Comparison of ENCODE assay signal across 17 cellular contexts in genomic region chr17:78046923-78047322, GRCh38.
"Had no signal": no experiment of that assay in that cellular context is flagged by ENCODE, and none has a peak within 500 bp of the region (broad histone marks: within the 10 kb centered on the region; RNA-seq: fewer than 3 reads in every experiment).

No MANE protein-coding gene starts in this region.

- H3K27ac Mint-ChIP-seq: activated CD4-positive, alpha-beta memory T cell treated with anti-CD3 and anti-CD28 coated beads for 36 hours; activated CD4-positive, alpha-beta T cell treated with anti-CD3 and anti-CD28 coated beads for 36 hours; activated CD8-positive, alpha-beta memory T cell treated with anti-CD3 and anti-CD28 coated beads, Interleukin-2, amount 10 ng/mL, durations not matched to agents 7 days and 5 days; activated naive CD4-positive, alpha-beta T cell treated with anti-CD3 and anti-CD28 coated beads, Interleukin-2, amount 10 ng/mL, durations not matched to agents 7 days and 5 days; natural killer cell treated with Interleukin-12 subunit alpha and Interleukin-12 subunit beta and Interleukin-15 and Interleukin-18, amount 100 ng/mL, for 72 hours; progenitor cell of endocrine pancreas had no signal

- ATAC-seq: activated CD4-positive, alpha-beta T cell treated with anti-CD3 and anti-CD28 coated beads for 36 hours; activated CD8-positive, alpha-beta memory T cell treated with anti-CD3 and anti-CD28 coated beads, Interleukin-2, amount 10 ng/mL, durations not matched to agents 7 days and 5 days; left ventricle myocardium superior; natural killer cell treated with Interleukin-12 subunit alpha and Interleukin-12 subunit beta and Interleukin-15 and Interleukin-18, amount 100 ng/mL, for 72 hours; right cardiac atrium; stimulated activated naive CD8-positive, alpha-beta T cell treated with anti-CD3 and anti-CD28 coated beads, Interleukin-15, Interleukin-2, amounts not matched to agents 100 U/mL and 50 U/mL, for 24 hours had no signal

- H3K4me3 Mint-ChIP-seq: activated CD4-positive, alpha-beta memory T cell treated with anti-CD3 and anti-CD28 coated beads for 36 hours; activated CD4-positive, alpha-beta T cell treated with anti-CD3 and anti-CD28 coated beads for 36 hours; activated CD8-positive, alpha-beta memory T cell treated with anti-CD3 and anti-CD28 coated beads, Interleukin-2, amount 10 ng/mL, durations not matched to agents 7 days and 5 days; activated naive CD4-positive, alpha-beta T cell treated with anti-CD3 and anti-CD28 coated beads, Interleukin-2, amount 10 ng/mL, durations not matched to agents 7 days and 5 days; natural killer cell treated with Interleukin-12 subunit alpha and Interleukin-12 subunit beta and Interleukin-15 and Interleukin-18, amount 100 ng/mL, for 72 hours had no signal

- H3K9me3 Mint-ChIP-seq: activated CD4-positive, alpha-beta memory T cell treated with anti-CD3 and anti-CD28 coated beads for 36 hours; activated naive CD4-positive, alpha-beta T cell treated with anti-CD3 and anti-CD28 coated beads, Interleukin-2, amount 10 ng/mL, durations not matched to agents 7 days and 5 days; natural killer cell treated with Interleukin-12 subunit alpha and Interleukin-12 subunit beta and Interleukin-15 and Interleukin-18, amount 100 ng/mL, for 72 hours had no signal

- H3K27me3 Mint-ChIP-seq: activated CD4-positive, alpha-beta memory T cell treated with anti-CD3 and anti-CD28 coated beads for 36 hours; activated CD4-positive, alpha-beta T cell treated with anti-CD3 and anti-CD28 coated beads for 36 hours; activated CD8-positive, alpha-beta memory T cell treated with anti-CD3 and anti-CD28 coated beads, Interleukin-2, amount 10 ng/mL, durations not matched to agents 7 days and 5 days; activated naive CD4-positive, alpha-beta T cell treated with anti-CD3 and anti-CD28 coated beads, Interleukin-2, amount 10 ng/mL, durations not matched to agents 7 days and 5 days; natural killer cell treated with Interleukin-12 subunit alpha and Interleukin-12 subunit beta and Interleukin-15 and Interleukin-18, amount 100 ng/mL, for 72 hours; progenitor cell of endocrine pancreas had no signal

- DNase-seq: activated CD4-positive, alpha-beta memory T cell treated with anti-CD3 and anti-CD28 coated beads for 36 hours; activated CD4-positive, alpha-beta T cell treated with anti-CD3 and anti-CD28 coated beads for 36 hours; activated CD8-positive, alpha-beta memory T cell treated with anti-CD3 and anti-CD28 coated beads, Interleukin-2, amount 10 ng/mL, durations not matched to agents 7 days and 5 days; activated naive CD4-positive, alpha-beta T cell treated with anti-CD3 and anti-CD28 coated beads, Interleukin-2, amount 10 ng/mL, durations not matched to agents 7 days and 5 days; activated T-cell treated with anti-CD3 and anti-CD28 coated beads, Interleukin-2, amount 50 U/mL, for 1 hour; glutamatergic neuron; left ventricle myocardium superior; mesenchymal stem cell; nucleus accumbens; right cardiac atrium; small intestine; stimulated activated CD4-positive, alpha-beta T cell treated with anti-CD3 and anti-CD28 coated beads, Interleukin-4, amount 100 ng/mL, for 24 hours; stimulated activated naive CD8-positive, alpha-beta T cell treated with anti-CD3 and anti-CD28 coated beads, Interleukin-15, Interleukin-2, amounts not matched to agents 100 U/mL and 50 U/mL, for 24 hours; transverse colon; WERI-Rb-1 had no signal
